Comparison of ENCODE assay signal across 8 cellular contexts in the genomic region with DNA sequence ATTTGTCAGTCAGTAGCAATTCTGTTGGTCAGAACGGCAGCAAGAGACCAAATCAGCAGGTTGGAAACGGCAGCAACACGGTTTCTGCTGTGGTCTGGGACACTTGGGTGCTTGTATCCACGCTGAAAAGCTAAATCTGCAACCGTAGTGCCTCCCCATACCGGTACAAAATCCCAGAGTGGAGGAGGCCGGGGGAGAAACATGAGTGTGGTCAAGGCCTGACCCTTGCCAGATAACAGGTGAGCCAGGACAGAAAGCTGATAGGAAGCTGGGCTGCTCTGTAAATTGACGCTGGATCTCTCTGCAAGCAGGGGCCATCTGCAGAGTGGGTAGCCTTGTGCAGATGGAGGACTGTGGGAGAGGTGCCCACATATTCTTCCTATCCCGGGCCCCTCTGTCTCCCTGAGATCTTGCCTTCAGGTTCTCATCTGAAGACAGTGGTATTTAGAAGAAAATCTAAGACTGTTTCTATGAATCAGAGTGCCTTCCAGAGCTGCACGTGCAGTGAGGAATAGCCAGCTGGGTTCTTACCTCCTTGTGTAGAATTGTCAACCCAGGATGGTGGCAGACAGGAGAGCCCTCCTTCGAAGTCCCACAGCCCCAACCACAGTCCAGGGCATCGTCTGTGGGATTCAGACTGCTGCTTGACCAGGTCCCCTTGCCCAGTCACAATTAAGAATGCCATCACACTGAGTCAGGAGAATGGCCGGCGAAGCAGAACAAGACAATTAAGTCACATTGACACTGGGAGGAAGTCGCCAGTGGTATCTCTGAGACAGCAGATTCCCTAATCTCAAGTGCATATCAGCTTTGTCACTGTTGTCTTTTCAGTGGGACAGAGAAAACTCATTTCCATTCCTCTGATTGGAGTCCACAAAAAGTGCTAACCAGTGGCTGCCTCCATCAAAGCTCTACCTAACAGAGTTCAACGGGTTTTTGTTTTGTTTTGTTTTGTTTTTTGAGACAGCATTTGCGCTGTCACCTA.
DNase-seq lines count a peak whose midpoint lies in the region; ATAC-seq and TF ChIP-seq lines count a peak whose summit lies in the region.

No MANE protein-coding gene starts in this region.

- no peaks in the 10 kb centered on the region for H3K4me1 ChIP-seq in BE2C

- DNase-seq in Ammon's horn (ENCODE audit: low spot score) (peak; percentile 32), left lobe of liver (ENCODE audit: low spot score) (no peak), LoVo (ENCODE audit: low spot score) (no peak), BE2C (no peak)

- no peak for TF ChIP-seq CTCF in BE2C (IDR thresholded peaks at IDR 0.05; ENCODE audit: low read depth, low read length)

- ATAC-seq in GM21619 (IDR thresholded peaks at IDR 0.05; ENCODE audit: unreplicated experiment) (peak; percentile 45), SK-N-SH treated with all-trans-retinoic acid at 6 μM for 48 hours (peak; percentile 39), left lobe of liver (peak; percentile 56), HG03196 (IDR thresholded peaks at IDR 0.05; ENCODE audit: unreplicated experiment) (no peak), GM19395 (IDR thresholded peaks at IDR 0.05; ENCODE audit: unreplicated experiment) (no peak)

- H3K9me3 ChIP-seq in BE2C = no peaks in the 10 kb centered on the region

- H3K36me3 ChIP-seq in BE2C = no peaks in the 10 kb centered on the region

- H3K4me3 ChIP-seq in BE2C (ENCODE audit: low read depth, low read length) = no peak overlapping the region

- no peaks in the 10 kb centered on the region for H3K27me3 ChIP-seq in BE2C

TF ChIP-seq in SK-N-SH treated with all-trans-retinoic acid at 6 μM for 48 hours, 23 proteins besides CTCF, POLR2A, EP300 and RAD21:
- no peak for TF ChIP-seq ZNF8 (CRISPR knock-in tag; IDR thresholded peaks at IDR 0.05)
- TF ChIP-seq, protein P1, sequence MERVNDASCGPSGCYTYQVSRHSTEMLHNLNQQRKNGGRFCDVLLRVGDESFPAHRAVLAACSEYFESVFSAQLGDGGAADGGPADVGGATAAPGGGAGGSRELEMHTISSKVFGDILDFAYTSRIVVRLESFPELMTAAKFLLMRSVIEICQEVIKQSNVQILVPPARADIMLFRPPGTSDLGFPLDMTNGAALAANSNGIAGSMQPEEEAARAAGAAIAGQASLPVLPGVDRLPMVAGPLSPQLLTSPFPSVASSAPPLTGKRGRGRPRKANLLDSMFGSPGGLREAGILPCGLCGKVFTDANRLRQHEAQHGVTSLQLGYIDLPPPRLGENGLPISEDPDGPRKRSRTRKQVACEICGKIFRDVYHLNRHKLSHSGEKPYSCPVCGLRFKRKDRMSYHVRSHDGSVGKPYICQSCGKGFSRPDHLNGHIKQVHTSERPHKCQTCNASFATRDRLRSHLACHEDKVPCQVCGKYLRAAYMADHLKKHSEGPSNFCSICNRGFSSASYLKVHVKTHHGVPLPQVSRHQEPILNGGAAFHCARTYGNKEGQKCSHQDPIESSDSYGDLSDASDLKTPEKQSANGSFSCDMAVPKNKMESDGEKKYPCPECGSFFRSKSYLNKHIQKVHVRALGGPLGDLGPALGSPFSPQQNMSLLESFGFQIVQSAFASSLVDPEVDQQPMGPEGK (CRISPR knock-in tag; IDR thresholded peaks at IDR 0.05; ENCODE audit: borderline replicate concordance) = no peak
- TF ChIP-seq ZFP30 (CRISPR knock-in tag; IDR thresholded peaks at IDR 0.05) = no peak
- TF ChIP-seq TCF4 (CRISPR knock-in tag; IDR thresholded peaks at IDR 0.05; ENCODE audit: borderline replicate concordance) = no peak
- TF ChIP-seq CREB5 (CRISPR knock-in tag; IDR thresholded peaks at IDR 0.05; ENCODE audit: low read depth) = no peak
- no peak for TF ChIP-seq ZFP3 (CRISPR knock-in tag; IDR thresholded peaks at IDR 0.05)
- no peak for TF ChIP-seq ZNF70 (CRISPR knock-in tag; IDR thresholded peaks at IDR 0.05)
- no peak for TF ChIP-seq PPARA (CRISPR knock-in tag; IDR thresholded peaks at IDR 0.05; ENCODE audit: borderline replicate concordance)
- no peak for TF ChIP-seq BACH2 (CRISPR knock-in tag; IDR thresholded peaks at IDR 0.05; ENCODE audit: borderline replicate concordance)
- TF ChIP-seq POU6F1 (CRISPR knock-in tag; IDR thresholded peaks at IDR 0.05; ENCODE audit: borderline replicate concordance, low read depth) = no peak
- TF ChIP-seq OSR1 (CRISPR knock-in tag; IDR thresholded peaks at IDR 0.05) = no peak

Comparison
In these comparisons a context has a peak if more than half of its experiments do, and no peak if none do; other contexts are left out.
1. ATAC-seq: peak in GM21619 (single experiment), SK-N-SH treated with all-trans-retinoic acid at 6 μM for 48 hours (single experiment) and left lobe of liver (single experiment); none in HG03196 (single experiment) and GM19395 (single experiment).